Comparison of ENCODE assay signal across 1 cellular context in the genomic region with DNA sequence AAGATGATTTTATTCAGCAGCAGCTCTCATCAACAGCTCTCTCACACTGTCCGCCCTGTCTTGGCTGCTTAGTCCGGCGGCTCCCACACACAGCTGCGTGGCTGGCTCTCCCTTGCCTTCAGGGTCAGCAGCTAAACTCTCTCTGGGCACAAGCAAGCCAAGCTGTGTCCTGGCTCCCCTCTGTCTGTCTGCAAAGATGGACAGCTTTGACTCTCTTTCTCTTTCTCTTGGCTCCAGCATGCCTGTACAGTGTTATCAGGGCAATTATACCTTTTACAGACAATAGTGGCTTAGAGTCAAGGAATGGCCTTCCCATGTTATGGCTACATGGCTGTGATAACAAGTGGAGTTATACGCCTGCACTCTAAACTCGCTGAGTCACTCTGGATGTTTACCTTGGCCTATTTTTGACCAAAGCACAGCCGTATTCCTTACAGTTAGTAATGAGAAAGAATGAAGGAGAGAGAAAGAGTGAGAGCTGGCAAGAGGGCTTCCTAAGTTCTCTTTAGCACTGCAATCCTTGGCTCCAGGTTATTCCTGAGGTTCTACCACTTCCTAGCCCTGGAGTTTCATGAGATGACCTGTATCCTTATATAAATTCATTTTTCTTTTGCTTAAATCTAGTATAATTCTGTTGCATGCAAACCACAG.
TF ChIP-seq lines count a peak whose summit lies in the region.

No MANE protein-coding gene starts in this region.

TF ChIP-seq in K562, 482 proteins besides CTCF, POLR2A, EP300 and RAD21 (continued from another document and continues in another):
- TF ChIP-seq, protein P1, sequence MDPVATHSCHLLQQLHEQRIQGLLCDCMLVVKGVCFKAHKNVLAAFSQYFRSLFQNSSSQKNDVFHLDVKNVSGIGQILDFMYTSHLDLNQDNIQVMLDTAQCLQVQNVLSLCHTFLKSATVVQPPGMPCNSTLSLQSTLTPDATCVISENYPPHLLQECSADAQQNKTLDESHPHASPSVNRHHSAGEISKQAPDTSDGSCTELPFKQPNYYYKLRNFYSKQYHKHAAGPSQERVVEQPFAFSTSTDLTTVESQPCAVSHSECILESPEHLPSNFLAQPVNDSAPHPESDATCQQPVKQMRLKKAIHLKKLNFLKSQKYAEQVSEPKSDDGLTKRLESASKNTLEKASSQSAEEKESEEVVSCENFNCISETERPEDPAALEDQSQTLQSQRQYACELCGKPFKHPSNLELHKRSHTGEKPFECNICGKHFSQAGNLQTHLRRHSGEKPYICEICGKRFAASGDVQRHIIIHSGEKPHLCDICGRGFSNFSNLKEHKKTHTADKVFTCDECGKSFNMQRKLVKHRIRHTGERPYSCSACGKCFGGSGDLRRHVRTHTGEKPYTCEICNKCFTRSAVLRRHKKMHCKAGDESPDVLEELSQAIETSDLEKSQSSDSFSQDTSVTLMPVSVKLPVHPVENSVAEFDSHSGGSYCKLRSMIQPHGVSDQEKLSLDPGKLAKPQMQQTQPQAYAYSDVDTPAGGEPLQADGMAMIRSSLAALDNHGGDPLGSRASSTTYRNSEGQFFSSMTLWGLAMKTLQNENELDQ (CRISPR knock-in tag; IDR thresholded peaks at IDR 0.05; ENCODE audit: borderline replicate concordance) = 0 out of 2 replicates have a peak, but pooled peaks have one; percentile 33
- peak; percentile 97 for TF ChIP-seq MAFF (IDR thresholded peaks at IDR 0.05; ENCODE audit: low read length)
- TF ChIP-seq ZNF3 (CRISPR knock-in tag; IDR thresholded peaks at IDR 0.05) = no peak
- peak; percentile 44 for TF ChIP-seq DACH1 (IDR thresholded peaks at IDR 0.05; ENCODE audit: partially characterized antibody)
- TF ChIP-seq MYNN (IDR thresholded peaks at IDR 0.05) = peak; percentile 42; the same call in 1 of the 2 replicates
- no peak for TF ChIP-seq MYNN (CRISPR knock-in tag; IDR thresholded peaks at IDR 0.05)
- TF ChIP-seq RBM39 (optimal IDR thresholded peaks at IDR 0.05; ENCODE audit: low read depth, low read length) = no peak
- TF ChIP-seq, protein P2, sequence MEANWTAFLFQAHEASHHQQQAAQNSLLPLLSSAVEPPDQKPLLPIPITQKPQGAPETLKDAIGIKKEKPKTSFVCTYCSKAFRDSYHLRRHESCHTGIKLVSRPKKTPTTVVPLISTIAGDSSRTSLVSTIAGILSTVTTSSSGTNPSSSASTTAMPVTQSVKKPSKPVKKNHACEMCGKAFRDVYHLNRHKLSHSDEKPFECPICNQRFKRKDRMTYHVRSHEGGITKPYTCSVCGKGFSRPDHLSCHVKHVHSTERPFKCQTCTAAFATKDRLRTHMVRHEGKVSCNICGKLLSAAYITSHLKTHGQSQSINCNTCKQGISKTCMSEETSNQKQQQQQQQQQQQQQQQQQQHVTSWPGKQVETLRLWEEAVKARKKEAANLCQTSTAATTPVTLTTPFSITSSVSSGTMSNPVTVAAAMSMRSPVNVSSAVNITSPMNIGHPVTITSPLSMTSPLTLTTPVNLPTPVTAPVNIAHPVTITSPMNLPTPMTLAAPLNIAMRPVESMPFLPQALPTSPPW (CRISPR knock-in tag; IDR thresholded peaks at IDR 0.05) = no peak
- no peak for TF ChIP-seq ZNF57 (CRISPR knock-in tag; IDR thresholded peaks at IDR 0.05)
- TF ChIP-seq ZNF512 (tag; IDR thresholded peaks at IDR 0.05) = no peak
- TF ChIP-seq BCL6 (CRISPR knock-in tag; IDR thresholded peaks at IDR 0.05) = no peak
- peak; percentile 58; the same call in 1 of the 2 replicates for TF ChIP-seq HMBOX1 (IDR thresholded peaks at IDR 0.05)
- no peak for TF ChIP-seq CHCHD3 (CRISPR knock-in tag; IDR thresholded peaks at IDR 0.05)
- no peak for TF ChIP-seq PHB (CRISPR knock-in tag; IDR thresholded peaks at IDR 0.05)
- TF ChIP-seq, protein P3, sequence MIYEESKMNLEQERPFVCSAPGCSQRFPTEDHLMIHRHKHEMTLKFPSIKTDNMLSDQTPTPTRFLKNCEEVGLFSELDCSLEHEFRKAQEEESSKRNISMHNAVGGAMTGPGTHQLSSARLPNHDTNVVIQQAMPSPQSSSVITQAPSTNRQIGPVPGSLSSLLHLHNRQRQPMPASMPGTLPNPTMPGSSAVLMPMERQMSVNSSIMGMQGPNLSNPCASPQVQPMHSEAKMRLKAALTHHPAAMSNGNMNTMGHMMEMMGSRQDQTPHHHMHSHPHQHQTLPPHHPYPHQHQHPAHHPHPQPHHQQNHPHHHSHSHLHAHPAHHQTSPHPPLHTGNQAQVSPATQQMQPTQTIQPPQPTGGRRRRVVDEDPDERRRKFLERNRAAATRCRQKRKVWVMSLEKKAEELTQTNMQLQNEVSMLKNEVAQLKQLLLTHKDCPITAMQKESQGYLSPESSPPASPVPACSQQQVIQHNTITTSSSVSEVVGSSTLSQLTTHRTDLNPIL (CRISPR knock-in tag; IDR thresholded peaks at IDR 0.05) = no peak
- TF ChIP-seq CBFA2T2 (conservative IDR thresholded peaks at IDR 0.05) = peak; percentile 72
- no peak for TF ChIP-seq GTF2B (IDR thresholded peaks at IDR 0.05; ENCODE audit: extremely low read depth, insufficient read length)
- peak; percentile 100 for TF ChIP-seq NFE2 (IDR thresholded peaks at IDR 0.05; ENCODE audit: low read depth)
- peak; percentile 56; the same call in 1 of the 2 replicates for TF ChIP-seq ZBTB2 (IDR thresholded peaks at IDR 0.05)
- TF ChIP-seq RERE (CRISPR knock-in tag; IDR thresholded peaks at IDR 0.05; ENCODE audit: borderline replicate concordance) = no peak
- peak; percentile 83; the same call in 1 of the 2 replicates for TF ChIP-seq CREB3 (tag; conservative IDR thresholded peaks at IDR 0.05; ENCODE audit: low read depth)
- no peak for TF ChIP-seq HNRNPH1 (optimal IDR thresholded peaks at IDR 0.05; ENCODE audit: low read depth, low read length)
- TF ChIP-seq POLR3G (IDR thresholded peaks at IDR 0.05; ENCODE audit: extremely low read depth, insufficient read length, insufficient replicate concordance) = no peak
- TF ChIP-seq, protein P4, sequence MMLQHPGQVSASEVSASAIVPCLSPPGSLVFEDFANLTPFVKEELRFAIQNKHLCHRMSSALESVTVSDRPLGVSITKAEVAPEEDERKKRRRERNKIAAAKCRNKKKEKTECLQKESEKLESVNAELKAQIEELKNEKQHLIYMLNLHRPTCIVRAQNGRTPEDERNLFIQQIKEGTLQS (IDR thresholded peaks at IDR 0.05) = peak; percentile 73
- TF ChIP-seq, protein P4 (CRISPR knock-in tag; conservative IDR thresholded peaks at IDR 0.05) = no peak
- no peak for TF ChIP-seq ZNF277 (CRISPR knock-in tag; IDR thresholded peaks at IDR 0.05; ENCODE audit: borderline replicate concordance)
- TF ChIP-seq ZBTB1 (CRISPR knock-in tag; IDR thresholded peaks at IDR 0.05; ENCODE audit: borderline replicate concordance, low read depth) = no peak
- no peak for TF ChIP-seq GABPB1 (CRISPR knock-in tag; IDR thresholded peaks at IDR 0.05)
- TF ChIP-seq SIX5 (IDR thresholded peaks at IDR 0.05; ENCODE audit: borderline replicate concordance in 1 of 2, insufficient read depth in 1 of 2, low read depth in 1 of 2, low read length in 2 of 2) = no peak
- TF ChIP-seq NEUROD1 (IDR thresholded peaks at IDR 0.05; ENCODE audit: borderline replicate concordance, low read depth, low read length, partially characterized antibody) = no peak
- TF ChIP-seq ZNF41 (CRISPR knock-in tag; conservative IDR thresholded peaks at IDR 0.05) = peak; percentile 78
